ENCODE assay signal across 9 cellular contexts in genomic region chr7:4883352-4884144, GRCh38. TPM values are rescaled to one million over a fixed set of nuclear protein-coding genes. Genes with fewer than 3 reads are reported as not detected.
DNase-seq lines count a peak whose midpoint lies in the region; ATAC-seq and TF ChIP-seq lines count a peak whose summit lies in the region.
"Had no signal": no experiment of that assay in that cellular context is flagged by ENCODE, and none has a peak within 500 bp of the region (broad histone marks: within the 10 kb centered on the region; RNA-seq: fewer than 3 reads in every experiment).

RADIL (minus strand) TSS chr7:4883716; CDS start chr7:4878139, 5,577 bp downstream.

- H3K9me3 ChIP-seq in SJSA1 (replicated peaks) (peaks cover 3% of the 10 kb centered on the region; the same call in 1 of the 2 replicates), gastroesophageal sphincter (no peaks in the 10 kb centered on the region), subcutaneous abdominal adipose tissue (ENCODE audit: control insufficient read depth in 5 of 5, low read length in 5 of 5) (no peaks in the 10 kb centered on the region)

- peak within 1 kb of the TSS in 4 of 5 donors; percentile 30 to 72 (median 40) for H3K9ac ChIP-seq in subcutaneous abdominal adipose tissue (ENCODE audit: low read length in 5 of 5)

- H3K4me3 Mint-ChIP-seq in activated naive CD4-positive, alpha-beta T cell treated with anti-CD3 and anti-CD28 coated beads, Interleukin-2, amount 10 ng/mL, durations not matched to agents 7 days and 5 days, result peak within 1 kb of the TSS; percentile 58

- H3K9me3 Mint-ChIP-seq in activated naive CD4-positive, alpha-beta T cell treated with anti-CD3 and anti-CD28 coated beads, Interleukin-2, amount 10 ng/mL, durations not matched to agents 7 days and 5 days, result no peaks in the 10 kb centered on the region

- H3K27me3 Mint-ChIP-seq in activated naive CD4-positive, alpha-beta T cell treated with anti-CD3 and anti-CD28 coated beads, Interleukin-2, amount 10 ng/mL, durations not matched to agents 7 days and 5 days, result peaks cover 59% of the 10 kb centered on the region

- no peaks in the 10 kb centered on the region for H3K36me3 Mint-ChIP-seq in activated naive CD4-positive, alpha-beta T cell treated with anti-CD3 and anti-CD28 coated beads, Interleukin-2, amount 10 ng/mL, durations not matched to agents 7 days and 5 days

- H3K4me1 ChIP-seq in SJSA1 (replicated peaks) (peaks cover 10% of the 10 kb centered on the region), gastroesophageal sphincter (peaks cover 0 to 50% (median 0%) of the 10 kb centered on the region in 3 donors), subcutaneous abdominal adipose tissue (ENCODE audit: control insufficient read depth in 5 of 5, insufficient read depth in 5 of 5, low read length in 5 of 5) (peaks cover 3 to 37% (median 24%) of the 10 kb centered on the region in 5 donors)

- TF ChIP-seq EP300 in gastroesophageal sphincter (IDR thresholded peaks at IDR 0.05), result no peak

- H3K4me3 ChIP-seq in LNCaP clone FGC (ENCODE audit: low read depth, low read length) (peak within 1 kb of the TSS; percentile 43), SJSA1 (peak within 1 kb of the TSS; percentile 35), gastroesophageal sphincter (peak within 1 kb of the TSS; percentile 38 to 85), subcutaneous abdominal adipose tissue (ENCODE audit: low read depth in 1 of 5, low read length in 5 of 5) (peak within 1 kb of the TSS; percentile 58 to 77 (median 66))

- 47 to 50% methylated on average over 2 to 3 of the region's 75 CpGs for WGBS in gastroesophageal sphincter (ENCODE audit: low coverage in 1 of 2), 2 donors

- CTCF ChIA-PET in activated naive CD4-positive, alpha-beta T cell treated with anti-CD3 and anti-CD28 coated beads, Interleukin-2, amount 10 ng/mL, durations not matched to agents 7 days and 5 days (lab: Charles Lee), result interaction anchor here (0.7 to 3.3 kb wide), 10 partner anchors 13 to 208 kb away, joined by 3 to 31 read pairs (median 4); no protein-coding TSS in a partner anchor

- peaks cover 10% of the 10 kb centered on the region for H3K4me1 Mint-ChIP-seq in activated naive CD4-positive, alpha-beta T cell treated with anti-CD3 and anti-CD28 coated beads, Interleukin-2, amount 10 ng/mL, durations not matched to agents 7 days and 5 days

- H3K27ac ChIP-seq in C4-2B (no peak within 1 kb of the TSS), SJSA1 (no peak within 1 kb of the TSS), gastroesophageal sphincter (peak within 1 kb of the TSS; percentile 6 to 89 (median 86)), subcutaneous abdominal adipose tissue (ENCODE audit: low read depth, low read length) (peak within 1 kb of the TSS; percentile 50)

- peak; percentile 56 for DNase-seq in LNCaP clone FGC (ENCODE audit: low read depth)
- peak; percentile 62 to 86 for DNase-seq in SJSA1 (ENCODE audit: low read depth in 1 of 2, low spot score in 2 of 2)
- peak; percentile 91 for DNase-seq in activated naive CD4-positive, alpha-beta T cell treated with anti-CD3 and anti-CD28 coated beads, Interleukin-2, amount 10 ng/mL, durations not matched to agents 7 days and 5 days
- peak; percentile 28 to 97 (median 87) for DNase-seq in nucleus accumbens (lab: John Stamatoyannopoulos, UW)

- H3K36me3 ChIP-seq in SJSA1 (no peaks in the 10 kb centered on the region), gastroesophageal sphincter (no peaks in the 10 kb centered on the region), subcutaneous abdominal adipose tissue (ENCODE audit: control insufficient read depth in 5 of 5, insufficient read depth in 5 of 5, low read length in 5 of 5) (no peaks in the 10 kb centered on the region)

- TF ChIP-seq POLR2A in gastroesophageal sphincter (IDR thresholded peaks at IDR 0.05), result peak; percentile 14 to 18

- no peak within 1 kb of the TSS for H3K27ac Mint-ChIP-seq in activated naive CD4-positive, alpha-beta T cell treated with anti-CD3 and anti-CD28 coated beads, Interleukin-2, amount 10 ng/mL, durations not matched to agents 7 days and 5 days

- H3K27me3 ChIP-seq in SJSA1 (replicated peaks), result peaks cover 56% of the 10 kb centered on the region
- peaks cover 16% of the 10 kb centered on the region for H3K27me3 ChIP-seq in gastroesophageal sphincter
- H3K27me3 ChIP-seq in subcutaneous abdominal adipose tissue (ENCODE audit: control insufficient read depth in 5 of 5, insufficient read depth in 4 of 5, low read length in 5 of 5), result peaks cover 0 to 11% (median 0%) of the 10 kb centered on the region in 5 donors

- TF ChIP-seq CTCF in C4-2B (conservative IDR thresholded peaks at IDR 0.05) (peak; percentile 61), LNCaP clone FGC (IDR thresholded peaks at IDR 0.05; ENCODE audit: control insufficient read depth, extremely low read depth, insufficient read depth) (peak; percentile 74), gastroesophageal sphincter (IDR thresholded peaks at IDR 0.05) (peak in 3 of 4 experiments; percentile 60 to 91 (median 77))

- ATAC-seq in GM21360 (IDR thresholded peaks at IDR 0.05; ENCODE audit: unreplicated experiment) (peak; percentile 88), gastroesophageal sphincter (peak; percentile 93)
- ATAC-seq: Panc1 had no signal

RNA-seq across cellular contexts. Expression of gene RADIL, which starts in this region (rescaled TPM):
- total RNA-seq in SJSA1 (2014; rRNA removed; shearing (Covaris generic)), result 0.24 TPM in 1 of 2 replicates, not detected in the other
- 10 to 100 TPM in 2 of 4 donors, 1 to 10 TPM in 2; 4.4 to 11.4 (median 8.8) TPM for total RNA-seq in gastroesophageal sphincter

Comparison
In these comparisons a context has a peak if more than half of its experiments do, and no peak if none do; other contexts are left out.
1. Peak in DNase-seq and H3K4me3 ChIP-seq in SJSA1; RNA of the gene not detected or under 1 TPM.
2. H3K27ac ChIP-seq: peak in gastroesophageal sphincter (4 of 4) and subcutaneous abdominal adipose tissue (single experiment); none in C4-2B (single experiment) and SJSA1 (single experiment).
3. Peak in every context shown above with its lines, with median percentiles within 50 percentile points of each other: CTCF ChIP-seq, DNase-seq and H3K4me3 ChIP-seq.